Comparison of ENCODE assay signal across 22 cellular contexts in genomic region chr14:31947076-31947475, GRCh38.
"Had no signal": no experiment of that assay in that cellular context is flagged by ENCODE, and none has a peak within 500 bp of the region (broad histone marks: within the 10 kb centered on the region; RNA-seq: fewer than 3 reads in every experiment).

No MANE protein-coding gene starts in this region.

- H3K9ac ChIP-seq: parathyroid adenoma had no signal

- H3K9me3 ChIP-seq: body of pancreas, gastrocnemius medialis, heart right ventricle, neutrophil, thoracic aorta, uterus had no signal

- ATAC-seq: activated CD8-positive, alpha-beta memory T cell treated with anti-CD3 and anti-CD28 coated beads, Interleukin-2, amount 10 ng/mL, durations not matched to agents 7 days and 5 days; body of pancreas; gastrocnemius medialis; heart right ventricle had no signal

- H3K79me2 ChIP-seq: parathyroid adenoma had no signal

- H3K9me3 Mint-ChIP-seq: activated T-helper 2 cell treated with anti-CD3 and anti-CD28 coated beads, Interferon-gamma antibody, Interleukin-2, Interleukin-4, amounts not matched to agents 10 μg/mL and 5 μg/mL and 100 μg/mL, durations not matched to agents 14 hours and 24 hours and 36 hours; central memory CD8-positive, alpha-beta T cell; naive B cell had no signal

- DNase-seq: activated CD4-positive, alpha-beta T cell treated with anti-CD3 and anti-CD28 coated beads for 1 hour; activated CD4-positive, alpha-beta T cell treated with anti-CD3 and anti-CD28 coated beads, Interleukin-2, amount 50 U/mL, for 4 hours; activated CD8-positive, alpha-beta memory T cell treated with anti-CD3 and anti-CD28 coated beads, Interleukin-2, amount 10 ng/mL, durations not matched to agents 7 days and 5 days; activated T-cell treated with anti-CD3 and anti-CD28 coated beads, Interleukin-2, amount 50 U/mL, for 1 hour; amygdala; body of pancreas; effector CD8-positive, alpha-beta T cell; gastrocnemius medialis; heart right ventricle; naive B cell; stimulated activated CD4-positive, alpha-beta T cell treated with anti-CD3 and anti-CD28 coated beads, Interleukin-12 subunit alpha, Interleukin-12 subunit beta, amount 100 ng/mL, for 4 hours; stimulated activated CD4-positive, alpha-beta T cell treated with anti-CD3 and anti-CD28 coated beads, Interleukin-2, amount 100 ng/mL, for 24 hours; T1000; uterus had no signal

- H3K4me3 Mint-ChIP-seq: activated CD8-positive, alpha-beta memory T cell treated with anti-CD3 and anti-CD28 coated beads, Interleukin-2, amount 10 ng/mL, durations not matched to agents 7 days and 5 days; activated naive CD8-positive, alpha-beta T cell; central memory CD8-positive, alpha-beta T cell; naive B cell had no signal

- H3K27me3 ChIP-seq: body of pancreas, gastrocnemius medialis, heart right ventricle, uterus had no signal

- H3K27ac ChIP-seq: body of pancreas, gastrocnemius medialis, heart right ventricle, neutrophil, parathyroid adenoma, thoracic aorta, uterus, VCaP had no signal

- H2AFZ ChIP-seq: parathyroid adenoma had no signal

- H3K4me1 ChIP-seq: body of pancreas, gastrocnemius medialis, parathyroid adenoma, uterus had no signal

- H3K27me3 Mint-ChIP-seq: activated naive CD8-positive, alpha-beta T cell had no signal

- H3K27ac Mint-ChIP-seq: activated CD8-positive, alpha-beta memory T cell treated with anti-CD3 and anti-CD28 coated beads, Interleukin-2, amount 10 ng/mL, durations not matched to agents 7 days and 5 days; activated naive CD8-positive, alpha-beta T cell; activated T-helper 2 cell treated with anti-CD3 and anti-CD28 coated beads, Interferon-gamma antibody, Interleukin-2, Interleukin-4, amounts not matched to agents 10 μg/mL and 5 μg/mL and 100 μg/mL, durations not matched to agents 14 hours and 24 hours and 36 hours had no signal

- H3K36me3 ChIP-seq: gastrocnemius medialis, heart right ventricle, neutrophil, thoracic aorta, uterus had no signal

- H3K4me3 ChIP-seq: body of pancreas, gastrocnemius medialis, heart right ventricle, lung, thoracic aorta, uterus had no signal

- H3K36me3 Mint-ChIP-seq: activated CD8-positive, alpha-beta memory T cell treated with anti-CD3 and anti-CD28 coated beads, Interleukin-2, amount 10 ng/mL, durations not matched to agents 7 days and 5 days; activated naive CD8-positive, alpha-beta T cell; naive B cell had no signal
